In genomic region chr19:10981496-10981895, GRCh38 we compare ENCODE assay signal across 1 cellular context.
TF ChIP-seq lines count a peak whose summit lies in the region.

No MANE protein-coding gene starts in this region.

TF ChIP-seq in WTC11, 78 proteins besides CTCF, POLR2A, EP300 and RAD21 (continued from another document):
- TF ChIP-seq, protein P1, sequence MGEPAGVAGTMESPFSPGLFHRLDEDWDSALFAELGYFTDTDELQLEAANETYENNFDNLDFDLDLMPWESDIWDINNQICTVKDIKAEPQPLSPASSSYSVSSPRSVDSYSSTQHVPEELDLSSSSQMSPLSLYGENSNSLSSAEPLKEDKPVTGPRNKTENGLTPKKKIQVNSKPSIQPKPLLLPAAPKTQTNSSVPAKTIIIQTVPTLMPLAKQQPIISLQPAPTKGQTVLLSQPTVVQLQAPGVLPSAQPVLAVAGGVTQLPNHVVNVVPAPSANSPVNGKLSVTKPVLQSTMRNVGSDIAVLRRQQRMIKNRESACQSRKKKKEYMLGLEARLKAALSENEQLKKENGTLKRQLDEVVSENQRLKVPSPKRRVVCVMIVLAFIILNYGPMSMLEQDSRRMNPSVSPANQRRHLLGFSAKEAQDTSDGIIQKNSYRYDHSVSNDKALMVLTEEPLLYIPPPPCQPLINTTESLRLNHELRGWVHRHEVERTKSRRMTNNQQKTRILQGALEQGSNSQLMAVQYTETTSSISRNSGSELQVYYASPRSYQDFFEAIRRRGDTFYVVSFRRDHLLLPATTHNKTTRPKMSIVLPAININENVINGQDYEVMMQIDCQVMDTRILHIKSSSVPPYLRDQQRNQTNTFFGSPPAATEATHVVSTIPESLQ (CRISPR knock-in tag; IDR thresholded peaks at IDR 0.05) = no peak
TF ChIP-seq in WTC11: peak in this region for 1.
